In genomic region chr6:129183681-129184216, GRCh38 we compare ENCODE assay signal across 18 cellular contexts.
A peak's percentile ranks its signal among the peaks of the same experiment; 100 is the strongest.
DNase-seq lines count a peak whose midpoint lies in the region; ATAC-seq, FAIRE-seq and TF ChIP-seq lines count a peak whose summit lies in the region.
"Had no signal": no experiment of that assay in that cellular context is flagged by ENCODE, and none has a peak within 500 bp of the region (broad histone marks: within the 10 kb centered on the region; RNA-seq: fewer than 3 reads in every experiment).

No MANE protein-coding gene starts in this region.

- H3K4me3 ChIP-seq in epithelial cell of esophagus (ENCODE audit: low read length) (no peak overlapping the region), small intestine (ENCODE audit: low read depth in 1 of 2, low read length in 2 of 2) (no peak overlapping the region)
- H3K4me3 ChIP-seq: prostate gland had no signal

- TF ChIP-seq CTCF in epithelial cell of esophagus (IDR thresholded peaks at IDR 0.05; ENCODE audit: insufficient read depth, low read depth, low read length, missing control alignments), result no peak

- WGBS in small intestine, 3 donors, result 49 to 69% (median 67%) methylated on average over 3 of the region's 3 CpGs

- H3K4me1 ChIP-seq in small intestine (ENCODE audit: control insufficient read depth in 2 of 2, insufficient read depth in 1 of 2, low read depth in 1 of 2, low read length in 1 of 2), result no peaks in the 10 kb centered on the region
- H3K4me1 ChIP-seq: prostate gland had no signal

- no peak overlapping the region for H3K27ac ChIP-seq in small intestine (ENCODE audit: low read depth in 1 of 2, low read length in 1 of 2)
- H3K27ac ChIP-seq: 22Rv1, prostate gland had no signal

- no peak for ATAC-seq in HG02970 (IDR thresholded peaks at IDR 0.05; ENCODE audit: low FRiP score, unreplicated experiment)
- no peak for ATAC-seq in GM21381 (IDR thresholded peaks at IDR 0.05; ENCODE audit: unreplicated experiment)
- no peak for ATAC-seq in GM19324 (IDR thresholded peaks at IDR 0.05; ENCODE audit: low FRiP score, unreplicated experiment)
- ATAC-seq: CD8-positive, alpha-beta T cell had no signal

- H3K9me3 ChIP-seq in small intestine (ENCODE audit: control insufficient read depth, low read depth), result no peaks in the 10 kb centered on the region
- H3K9me3 ChIP-seq: prostate gland had no signal

- H3K27me3 ChIP-seq in small intestine (ENCODE audit: control insufficient read depth in 2 of 2, insufficient read depth in 2 of 2, low read length in 2 of 2), result no peaks in the 10 kb centered on the region

- H3K36me3 ChIP-seq in small intestine (ENCODE audit: control insufficient read depth in 2 of 2, insufficient read depth in 2 of 2, low read length in 2 of 2), result no peaks in the 10 kb centered on the region
- H3K36me3 ChIP-seq: prostate gland had no signal

- peak; percentile 34 for DNase-seq in NOMO-1 treated with DMSO at 0.1 percent for 48 hours (lab: John Stamatoyannopoulos, UW; ENCODE audit: unreplicated experiment)
- DNase-seq in NOMO-1 treated with dmso at 0.1 percent for 144 hours (lab: John Stamatoyannopoulos, UW; ENCODE audit: unreplicated experiment), result no peak
- DNase-seq in OCI-M1 (lab: John Stamatoyannopoulos, UW), result peak; percentile 67
- peak; percentile 71 for DNase-seq in epithelial cell of esophagus (ENCODE audit: low read depth)
- peak; percentile 23 for DNase-seq in small intestine
- DNase-seq: activated CD4-positive, alpha-beta T cell treated with anti-CD3 and anti-CD28 coated beads, Interleukin-2, amount 50 U/mL, for 4 hours; activated naive CD8-positive, alpha-beta T cell treated with anti-CD3 and anti-CD28 coated beads, Interleukin-2, amount 10 ng/mL, durations not matched to agents 7 days and 5 days; activated T-cell treated with anti-CD3 and anti-CD28 coated beads, Interleukin-2, amount 50 U/mL, for 48 hours; CD8-positive, alpha-beta T cell; hypothalamus; left ventricle myocardium superior; stimulated activated CD4-positive, alpha-beta T cell treated with anti-CD3 and anti-CD28 coated beads, Interleukin-15, amount 100 ng/mL, for 24 hours had no signal

- no peak for FAIRE-seq in small intestine (lab: Jason Lieb, UNC)
- FAIRE-seq: G401.6 had no signal
